In genomic region chrX:67346225-67346624, GRCh38 we compare ENCODE assay signal across 28 cellular contexts.
"Had no signal": no experiment of that assay in that cellular context is flagged by ENCODE, and none has a peak within 500 bp of the region (broad histone marks: within the 10 kb centered on the region; RNA-seq: fewer than 3 reads in every experiment).

No MANE protein-coding gene starts in this region.

- H3K9me3 Mint-ChIP-seq: dendritic cell treated with granulocyte-macrophage colony-stimulating factor and Interleukin-4, amounts not matched to agents 40 ng/mL and 50 ng/mL, for 4 days; effector memory CD8-positive, alpha-beta T cell had no signal

- H3K9me3 ChIP-seq: colonic mucosa, esophagus muscularis mucosa, esophagus squamous epithelium, gastrocnemius medialis, gastroesophageal sphincter, heart left ventricle, heart right ventricle had no signal

- ATAC-seq: effector memory CD8-positive, alpha-beta T cell; esophagus mucosa; foreskin keratinocyte; gastrocnemius medialis; gastroesophageal sphincter; heart left ventricle; heart right ventricle had no signal

- H3K36me3 ChIP-seq: colonic mucosa, esophagus muscularis mucosa, esophagus squamous epithelium, gastrocnemius medialis, gastroesophageal sphincter, heart left ventricle, heart right ventricle had no signal

- H3K4me1 Mint-ChIP-seq: endodermal cell had no signal

- H3K4me3 Mint-ChIP-seq: dendritic cell treated with granulocyte-macrophage colony-stimulating factor and Interleukin-4, amounts not matched to agents 40 ng/mL and 50 ng/mL, for 4 days; effector memory CD8-positive, alpha-beta T cell; endodermal cell had no signal

- DNase-seq: colonic mucosa; cortex of kidney; dermis blood vessel endothelial cell; dorsolateral prefrontal cortex; effector CD4-positive, alpha-beta T cell; effector CD8-positive, alpha-beta T cell; effector memory CD4-positive, alpha-beta T cell; effector memory CD8-positive, alpha-beta T cell; endodermal cell; erythroblast; esophagus squamous epithelium; foreskin fibroblast; foreskin keratinocyte; foreskin melanocyte; gastrocnemius medialis; glutamatergic neuron; head of caudate nucleus; heart left ventricle; heart right ventricle had no signal

- H3K4me1 ChIP-seq: colonic mucosa, esophagus muscularis mucosa, esophagus squamous epithelium, foreskin keratinocyte, gastrocnemius medialis, gastroesophageal sphincter, heart left ventricle, heart right ventricle had no signal

- H3K27me3 Mint-ChIP-seq: dendritic cell treated with granulocyte-macrophage colony-stimulating factor and Interleukin-4, amounts not matched to agents 40 ng/mL and 50 ng/mL, for 4 days; effector memory CD8-positive, alpha-beta T cell had no signal

- H3K27ac ChIP-seq: colonic mucosa, coronary artery, dorsolateral prefrontal cortex, epithelial cell of prostate, esophagus muscularis mucosa, esophagus squamous epithelium, foreskin keratinocyte, gastrocnemius medialis, gastroesophageal sphincter, heart left ventricle, heart right ventricle had no signal

- H3K27ac Mint-ChIP-seq: dendritic cell treated with granulocyte-macrophage colony-stimulating factor and Interleukin-4, amounts not matched to agents 40 ng/mL and 50 ng/mL, for 4 days; effector memory CD8-positive, alpha-beta T cell; endodermal cell had no signal

- FAIRE-seq: endometrium, endothelial cell of umbilical vein, frontal cortex had no signal

- H3K27me3 ChIP-seq: colonic mucosa, esophagus muscularis mucosa, esophagus squamous epithelium, foreskin keratinocyte, gastrocnemius medialis, gastroesophageal sphincter, heart left ventricle had no signal

- H3K4me3 ChIP-seq: colonic mucosa, coronary artery, dorsolateral prefrontal cortex, esophagus muscularis mucosa, esophagus squamous epithelium, gastrocnemius medialis, gastroesophageal sphincter, heart left ventricle, heart right ventricle had no signal
